ENCODE assay signal across 18 cellular contexts in genomic region chr9:37369671-37370070, GRCh38. TPM values are rescaled to one million over a fixed set of nuclear protein-coding genes. Genes with fewer than 3 reads are reported as not detected.
DNase-seq lines count a peak whose midpoint lies in the region; ATAC-seq, FAIRE-seq and TF ChIP-seq lines count a peak whose summit lies in the region.
"Had no signal": no experiment of that assay in that cellular context is flagged by ENCODE, and none has a peak within 500 bp of the region (broad histone marks: within the 10 kb centered on the region; RNA-seq: fewer than 3 reads in every experiment).

No MANE protein-coding gene starts in this region.

- FAIRE-seq in GM12891 (lab: Jason Lieb, UNC), result no peak
- FAIRE-seq: G401.6 had no signal

- no peak overlapping the region for H3K4me3 ChIP-seq in brain microvascular endothelial cell (ENCODE audit: low read depth, low read length)
- H3K4me3 ChIP-seq: vagina had no signal

- H3K27ac ChIP-seq in brain microvascular endothelial cell, result no peak overlapping the region
- H3K27ac ChIP-seq: HL-60, vagina, WERI-Rb-1 had no signal

- no peaks in the 10 kb centered on the region for H3K36me3 ChIP-seq in brain microvascular endothelial cell (replicated peaks)
- H3K36me3 ChIP-seq: vagina, WERI-Rb-1 had no signal

- TF ChIP-seq CTCF in brain microvascular endothelial cell (IDR thresholded peaks at IDR 0.05; ENCODE audit: low read depth, low read length, missing control alignments), result peak; percentile 5

- ATAC-seq in GM19452 (IDR thresholded peaks at IDR 0.05; ENCODE audit: unreplicated experiment) (peak; percentile 46), HG03103 (IDR thresholded peaks at IDR 0.05; ENCODE audit: low read depth, unreplicated experiment) (peak; percentile 32), esophagus mucosa (no peak)
- ATAC-seq: left cardiac atrium, Right ventricle myocardium inferior had no signal

- TF ChIP-seq POLR2A in GM12891 (IDR thresholded peaks at IDR 0.05; ENCODE audit: low read depth, low read length), result peak; percentile 87

- no peaks in the 10 kb centered on the region for H3K27me3 ChIP-seq in brain microvascular endothelial cell (replicated peaks)
- H3K27me3 ChIP-seq: vagina had no signal

- in situ Hi-C loops in brain microvascular endothelial cell (cut with HindIII; ENCODE audit: low pct_ligation_motif_present, low sequenced_read_pairs), result no loop called here

- DNase-seq in GM12891 (ENCODE audit: insufficient read length, low spot score), result no peak
- no peak for DNase-seq in brain microvascular endothelial cell
- no peak for DNase-seq in medulla oblongata (ENCODE audit: extremely low spot score)
- no peak for DNase-seq in NCI-H2227 treated with DMSO at 0.1 percent for 48 hours (lab: John Stamatoyannopoulos, UW)
- no peak for DNase-seq in GDM1 (lab: John Stamatoyannopoulos, UW)
- DNase-seq: anterior cingulate cortex; effector memory CD4-positive, alpha-beta T cell; left cardiac atrium; NCI-H226; nephron progenitor cell; WERI-Rb-1 had no signal

TF ChIP-seq in GM12891, 5 proteins besides CTCF, POLR2A, EP300 and RAD21:
- TF ChIP-seq POU2F2 (IDR thresholded peaks at IDR 0.05; ENCODE audit: low read depth, low read length) (peak; percentile 98), POLR2AphosphoS5 (IDR thresholded peaks at IDR 0.05; ENCODE audit: low read depth, low read length) (peak; percentile 80), PAX5 (IDR thresholded peaks at IDR 0.05; ENCODE audit: insufficient read depth, low read length, severe bottlenecking) (no peak), TAF1 (IDR thresholded peaks at IDR 0.05; ENCODE audit: low read depth, low read length) (peak; percentile 83), SPI1 (IDR thresholded peaks at IDR 0.05; ENCODE audit: low read depth, low read length) (no peak)
TF ChIP-seq in GM12891: peak in this region for 3.

RNA-seq across cellular contexts. Expression of gene GRHPR, which starts 52.8 kb away (rescaled TPM):
- polyA plus RNA-seq in GM12891 (2012; ENCODE audit: low read depth, missing spikeins), result 156 TPM
- total RNA-seq in esophagus mucosa, result 57.5 TPM
